2 cellular contexts compared by ENCODE assay signal in genomic region chr15:34496616-34497015, GRCh38.
TF ChIP-seq lines count a peak whose summit lies in the region.

No MANE protein-coding gene starts in this region.

TF ChIP-seq in SK-N-SH, 30 proteins besides CTCF, POLR2A, EP300 and RAD21 (continued from another document):
- TF ChIP-seq TAF1 (IDR thresholded peaks at IDR 0.05; ENCODE audit: borderline replicate concordance, low read depth, low read length) (no peak), NFIC (IDR thresholded peaks at IDR 0.05; ENCODE audit: borderline replicate concordance) (no peak), ZBTB33 (IDR thresholded peaks at IDR 0.05; ENCODE audit: borderline replicate concordance, low read depth) (no peak), ELF1 (IDR thresholded peaks at IDR 0.05) (no peak), CHD2 (IDR thresholded peaks at IDR 0.05; ENCODE audit: low read length, partially characterized antibody) (no peak), YY1 (IDR thresholded peaks at IDR 0.05; ENCODE audit: low read depth) (no peak)
- TF ChIP-seq, protein P1, sequence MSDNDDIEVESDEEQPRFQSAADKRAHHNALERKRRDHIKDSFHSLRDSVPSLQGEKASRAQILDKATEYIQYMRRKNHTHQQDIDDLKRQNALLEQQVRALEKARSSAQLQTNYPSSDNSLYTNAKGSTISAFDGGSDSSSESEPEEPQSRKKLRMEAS (IDR thresholded peaks at IDR 0.05; ENCODE audit: low read depth), result no peak

TF ChIP-seq in SK-N-SH treated with all-trans-retinoic acid at 6 μM for 48 hours, 23 proteins besides CTCF, POLR2A, EP300 and RAD21 (continued from another document):
- TF ChIP-seq, protein P2, sequence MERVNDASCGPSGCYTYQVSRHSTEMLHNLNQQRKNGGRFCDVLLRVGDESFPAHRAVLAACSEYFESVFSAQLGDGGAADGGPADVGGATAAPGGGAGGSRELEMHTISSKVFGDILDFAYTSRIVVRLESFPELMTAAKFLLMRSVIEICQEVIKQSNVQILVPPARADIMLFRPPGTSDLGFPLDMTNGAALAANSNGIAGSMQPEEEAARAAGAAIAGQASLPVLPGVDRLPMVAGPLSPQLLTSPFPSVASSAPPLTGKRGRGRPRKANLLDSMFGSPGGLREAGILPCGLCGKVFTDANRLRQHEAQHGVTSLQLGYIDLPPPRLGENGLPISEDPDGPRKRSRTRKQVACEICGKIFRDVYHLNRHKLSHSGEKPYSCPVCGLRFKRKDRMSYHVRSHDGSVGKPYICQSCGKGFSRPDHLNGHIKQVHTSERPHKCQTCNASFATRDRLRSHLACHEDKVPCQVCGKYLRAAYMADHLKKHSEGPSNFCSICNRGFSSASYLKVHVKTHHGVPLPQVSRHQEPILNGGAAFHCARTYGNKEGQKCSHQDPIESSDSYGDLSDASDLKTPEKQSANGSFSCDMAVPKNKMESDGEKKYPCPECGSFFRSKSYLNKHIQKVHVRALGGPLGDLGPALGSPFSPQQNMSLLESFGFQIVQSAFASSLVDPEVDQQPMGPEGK (CRISPR knock-in tag; IDR thresholded peaks at IDR 0.05; ENCODE audit: borderline replicate concordance), result no peak
- no peak for TF ChIP-seq TCF4 (CRISPR knock-in tag; IDR thresholded peaks at IDR 0.05; ENCODE audit: borderline replicate concordance)
- no peak for TF ChIP-seq ZNF565 (CRISPR knock-in tag; conservative IDR thresholded peaks at IDR 0.05; ENCODE audit: low read depth)
- TF ChIP-seq ZFP30 (CRISPR knock-in tag; IDR thresholded peaks at IDR 0.05), result no peak
- TF ChIP-seq ZFP3 (CRISPR knock-in tag; IDR thresholded peaks at IDR 0.05), result no peak
- TF ChIP-seq ISL1 (CRISPR knock-in tag; IDR thresholded peaks at IDR 0.05), result no peak
- TF ChIP-seq CSDC2 (CRISPR knock-in tag; IDR thresholded peaks at IDR 0.05), result no peak
- TF ChIP-seq PPARA (CRISPR knock-in tag; IDR thresholded peaks at IDR 0.05; ENCODE audit: borderline replicate concordance), result no peak
